ENCODE assay signal across 2 cellular contexts in the genomic region with DNA sequence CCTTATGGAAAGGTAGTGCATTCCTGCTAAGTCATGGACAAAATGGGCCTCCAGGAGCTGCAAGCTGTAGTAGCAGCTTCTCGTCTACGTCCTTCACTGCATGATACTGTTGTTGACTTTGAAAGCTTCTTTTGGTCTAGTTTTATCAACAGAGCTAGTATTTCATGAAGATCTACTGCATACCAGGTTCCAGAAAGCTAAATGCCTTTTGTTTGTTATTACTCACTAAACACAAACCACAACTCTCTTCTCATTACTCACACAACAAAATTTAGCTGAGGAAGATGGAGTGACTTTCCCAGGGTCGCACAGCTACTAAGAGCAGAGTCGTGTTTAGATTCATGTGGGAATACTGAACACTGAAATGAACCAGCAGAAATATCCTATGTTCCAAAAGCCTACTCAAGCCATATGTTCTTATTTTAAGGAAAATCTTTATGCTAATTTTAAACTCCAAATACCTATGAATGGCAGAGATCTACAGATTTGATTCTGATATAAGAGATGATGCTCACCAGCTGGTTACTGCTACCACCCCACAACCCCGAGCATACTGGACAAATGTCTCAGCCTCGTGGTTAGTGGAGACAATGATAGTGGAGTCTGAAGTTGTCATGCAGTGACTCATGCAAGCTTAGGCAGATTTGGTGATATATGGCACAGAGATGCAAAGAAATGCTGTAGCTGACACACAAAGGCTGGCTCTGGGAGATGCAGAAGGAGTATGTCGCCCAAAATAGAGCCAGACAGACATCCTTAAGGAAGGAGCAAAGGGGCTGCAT.
TF ChIP-seq lines count a peak whose summit lies in the region.

No MANE protein-coding gene starts in this region.

TF ChIP-seq in SK-N-SH, 30 proteins besides CTCF, POLR2A, EP300 and RAD21 (continued from another document):
- TF ChIP-seq, protein P1, sequence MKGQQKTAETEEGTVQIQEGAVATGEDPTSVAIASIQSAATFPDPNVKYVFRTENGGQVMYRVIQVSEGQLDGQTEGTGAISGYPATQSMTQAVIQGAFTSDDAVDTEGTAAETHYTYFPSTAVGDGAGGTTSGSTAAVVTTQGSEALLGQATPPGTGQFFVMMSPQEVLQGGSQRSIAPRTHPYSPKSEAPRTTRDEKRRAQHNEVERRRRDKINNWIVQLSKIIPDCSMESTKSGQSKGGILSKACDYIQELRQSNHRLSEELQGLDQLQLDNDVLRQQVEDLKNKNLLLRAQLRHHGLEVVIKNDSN (IDR thresholded peaks at IDR 0.05; ENCODE audit: borderline replicate concordance, low read depth): no peak
- TF ChIP-seq, protein P2, sequence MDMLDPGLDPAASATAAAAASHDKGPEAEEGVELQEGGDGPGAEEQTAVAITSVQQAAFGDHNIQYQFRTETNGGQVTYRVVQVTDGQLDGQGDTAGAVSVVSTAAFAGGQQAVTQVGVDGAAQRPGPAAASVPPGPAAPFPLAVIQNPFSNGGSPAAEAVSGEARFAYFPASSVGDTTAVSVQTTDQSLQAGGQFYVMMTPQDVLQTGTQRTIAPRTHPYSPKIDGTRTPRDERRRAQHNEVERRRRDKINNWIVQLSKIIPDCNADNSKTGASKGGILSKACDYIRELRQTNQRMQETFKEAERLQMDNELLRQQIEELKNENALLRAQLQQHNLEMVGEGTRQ (IDR thresholded peaks at IDR 0.05; ENCODE audit: borderline replicate concordance, low read depth, low read length): no peak
- no peak for TF ChIP-seq RXRA (IDR thresholded peaks at IDR 0.05; ENCODE audit: borderline replicate concordance, low read depth)
- TF ChIP-seq, protein P3, sequence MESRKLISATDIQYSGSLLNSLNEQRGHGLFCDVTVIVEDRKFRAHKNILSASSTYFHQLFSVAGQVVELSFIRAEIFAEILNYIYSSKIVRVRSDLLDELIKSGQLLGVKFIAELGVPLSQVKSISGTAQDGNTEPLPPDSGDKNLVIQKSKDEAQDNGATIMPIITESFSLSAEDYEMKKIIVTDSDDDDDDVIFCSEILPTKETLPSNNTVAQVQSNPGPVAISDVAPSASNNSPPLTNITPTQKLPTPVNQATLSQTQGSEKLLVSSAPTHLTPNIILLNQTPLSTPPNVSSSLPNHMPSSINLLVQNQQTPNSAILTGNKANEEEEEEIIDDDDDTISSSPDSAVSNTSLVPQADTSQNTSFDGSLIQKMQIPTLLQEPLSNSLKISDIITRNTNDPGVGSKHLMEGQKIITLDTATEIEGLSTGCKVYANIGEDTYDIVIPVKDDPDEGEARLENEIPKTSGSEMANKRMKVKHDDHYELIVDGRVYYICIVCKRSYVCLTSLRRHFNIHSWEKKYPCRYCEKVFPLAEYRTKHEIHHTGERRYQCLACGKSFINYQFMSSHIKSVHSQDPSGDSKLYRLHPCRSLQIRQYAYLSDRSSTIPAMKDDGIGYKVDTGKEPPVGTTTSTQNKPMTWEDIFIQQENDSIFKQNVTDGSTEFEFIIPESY (IDR thresholded peaks at IDR 0.05; ENCODE audit: borderline replicate concordance, low read depth): no peak
- TF ChIP-seq JUND (IDR thresholded peaks at IDR 0.05): peak; percentile 66
- no peak for TF ChIP-seq SIN3A (IDR thresholded peaks at IDR 0.05; ENCODE audit: borderline replicate concordance, low read depth, low read length)
- no peak for TF ChIP-seq TEAD4 (IDR thresholded peaks at IDR 0.05; ENCODE audit: borderline replicate concordance, insufficient read depth)
- TF ChIP-seq, protein P4, sequence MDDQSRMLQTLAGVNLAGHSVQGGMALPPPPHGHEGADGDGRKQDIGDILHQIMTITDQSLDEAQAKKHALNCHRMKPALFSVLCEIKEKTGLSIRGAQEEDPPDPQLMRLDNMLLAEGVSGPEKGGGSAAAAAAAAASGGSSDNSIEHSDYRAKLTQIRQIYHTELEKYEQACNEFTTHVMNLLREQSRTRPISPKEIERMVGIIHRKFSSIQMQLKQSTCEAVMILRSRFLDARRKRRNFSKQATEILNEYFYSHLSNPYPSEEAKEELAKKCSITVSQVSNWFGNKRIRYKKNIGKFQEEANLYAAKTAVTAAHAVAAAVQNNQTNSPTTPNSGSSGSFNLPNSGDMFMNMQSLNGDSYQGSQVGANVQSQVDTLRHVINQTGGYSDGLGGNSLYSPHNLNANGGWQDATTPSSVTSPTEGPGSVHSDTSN (IDR thresholded peaks at IDR 0.05): peak; percentile 82
TF ChIP-seq in SK-N-SH: peak in this region for 5.

TF ChIP-seq in SK-N-SH treated with all-trans-retinoic acid at 6 μM for 48 hours, 23 proteins besides CTCF, POLR2A, EP300 and RAD21 (continued from another document):
- TF ChIP-seq, protein P5, sequence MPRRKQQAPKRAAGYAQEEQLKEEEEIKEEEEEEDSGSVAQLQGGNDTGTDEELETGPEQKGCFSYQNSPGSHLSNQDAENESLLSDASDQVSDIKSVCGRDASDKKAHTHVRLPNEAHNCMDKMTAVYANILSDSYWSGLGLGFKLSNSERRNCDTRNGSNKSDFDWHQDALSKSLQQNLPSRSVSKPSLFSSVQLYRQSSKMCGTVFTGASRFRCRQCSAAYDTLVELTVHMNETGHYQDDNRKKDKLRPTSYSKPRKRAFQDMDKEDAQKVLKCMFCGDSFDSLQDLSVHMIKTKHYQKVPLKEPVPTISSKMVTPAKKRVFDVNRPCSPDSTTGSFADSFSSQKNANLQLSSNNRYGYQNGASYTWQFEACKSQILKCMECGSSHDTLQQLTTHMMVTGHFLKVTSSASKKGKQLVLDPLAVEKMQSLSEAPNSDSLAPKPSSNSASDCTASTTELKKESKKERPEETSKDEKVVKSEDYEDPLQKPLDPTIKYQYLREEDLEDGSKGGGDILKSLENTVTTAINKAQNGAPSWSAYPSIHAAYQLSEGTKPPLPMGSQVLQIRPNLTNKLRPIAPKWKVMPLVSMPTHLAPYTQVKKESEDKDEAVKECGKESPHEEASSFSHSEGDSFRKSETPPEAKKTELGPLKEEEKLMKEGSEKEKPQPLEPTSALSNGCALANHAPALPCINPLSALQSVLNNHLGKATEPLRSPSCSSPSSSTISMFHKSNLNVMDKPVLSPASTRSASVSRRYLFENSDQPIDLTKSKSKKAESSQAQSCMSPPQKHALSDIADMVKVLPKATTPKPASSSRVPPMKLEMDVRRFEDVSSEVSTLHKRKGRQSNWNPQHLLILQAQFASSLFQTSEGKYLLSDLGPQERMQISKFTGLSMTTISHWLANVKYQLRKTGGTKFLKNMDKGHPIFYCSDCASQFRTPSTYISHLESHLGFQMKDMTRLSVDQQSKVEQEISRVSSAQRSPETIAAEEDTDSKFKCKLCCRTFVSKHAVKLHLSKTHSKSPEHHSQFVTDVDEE (CRISPR knock-in tag; IDR thresholded peaks at IDR 0.05): no peak
- TF ChIP-seq RARB (CRISPR knock-in tag; IDR thresholded peaks at IDR 0.05) (no peak), ZC3H10 (CRISPR knock-in tag; IDR thresholded peaks at IDR 0.05) (no peak), TOX (CRISPR knock-in tag; IDR thresholded peaks at IDR 0.05; ENCODE audit: borderline replicate concordance) (no peak; the same call in 1 of the 2 replicates), ZNF8 (CRISPR knock-in tag; IDR thresholded peaks at IDR 0.05) (no peak), GLIS3 (CRISPR knock-in tag; IDR thresholded peaks at IDR 0.05) (no peak), TCF4 (CRISPR knock-in tag; IDR thresholded peaks at IDR 0.05; ENCODE audit: borderline replicate concordance) (no peak), OSR1 (CRISPR knock-in tag; IDR thresholded peaks at IDR 0.05) (no peak), ZNF565 (CRISPR knock-in tag; conservative IDR thresholded peaks at IDR 0.05; ENCODE audit: low read depth) (no peak), ZFP30 (CRISPR knock-in tag; IDR thresholded peaks at IDR 0.05) (no peak), PPARA (CRISPR knock-in tag; IDR thresholded peaks at IDR 0.05; ENCODE audit: borderline replicate concordance) (no peak)
